In genomic region chr4:8858925-8859210, GRCh38 we compare ENCODE assay signal across 19 cellular contexts. TPM values are rescaled to one million over a fixed set of nuclear protein-coding genes. Genes with fewer than 3 reads are reported as not detected.
"Had no signal": no experiment of that assay in that cellular context is flagged by ENCODE, and none has a peak within 500 bp of the region (broad histone marks: within the 10 kb centered on the region; RNA-seq: fewer than 3 reads in every experiment).

No MANE protein-coding gene starts in this region.

- H3K4me3 Mint-ChIP-seq: memory B cell, naive B cell had no signal

- H3K27ac ChIP-seq: colonic mucosa, left lung, lower lobe of right lung, ovary, right atrium auricular region had no signal

- H3K36me3 ChIP-seq: colonic mucosa, left lung, lower lobe of right lung, ovary, right atrium auricular region had no signal

- ATAC-seq: left lung, lower lobe of right lung had no signal

- H3K27me3 ChIP-seq: ovary had no signal

- DNase-seq: colonic mucosa; effector CD4-positive, alpha-beta T cell; foreskin melanocyte; head of caudate nucleus; hippocampal formation; islet precursor cell; lower lobe of right lung; midbrain; naive B cell; ovary; small intestine; stimulated activated CD4-positive, alpha-beta T cell treated with anti-CD3 and anti-CD28 coated beads, Interleukin-12 subunit alpha, Interleukin-12 subunit beta, amount 100 ng/mL, for 4 hours; stimulated activated naive CD4-positive, alpha-beta T cell treated with Interleukin-2 at 50 U/mL for 16 hours had no signal

- H3K9me3 ChIP-seq: colonic mucosa, left lung, lower lobe of right lung, ovary, right atrium auricular region had no signal

- H3K36me3 Mint-ChIP-seq: memory B cell, type B pancreatic cell had no signal

- H3K9me3 Mint-ChIP-seq: memory B cell, type B pancreatic cell had no signal

- H3K4me1 ChIP-seq: colonic mucosa had no signal

- H3K4me3 ChIP-seq: colonic mucosa, left lung, lower lobe of right lung, ovary had no signal

- H3K27ac Mint-ChIP-seq: memory B cell had no signal

RNA-seq across cellular contexts. Expression of gene HMX1, which starts 12.8 kb away (rescaled TPM):
- total RNA-seq: colonic mucosa, dermis microvascular lymphatic vessel endothelial cell, left lung, lower lobe of right lung, ovary, right atrium auricular region had no signal
- polyA plus RNA-seq: esophagus, ovary, small intestine had no signal
